11 cellular contexts compared by ENCODE assay signal in the genomic region with DNA sequence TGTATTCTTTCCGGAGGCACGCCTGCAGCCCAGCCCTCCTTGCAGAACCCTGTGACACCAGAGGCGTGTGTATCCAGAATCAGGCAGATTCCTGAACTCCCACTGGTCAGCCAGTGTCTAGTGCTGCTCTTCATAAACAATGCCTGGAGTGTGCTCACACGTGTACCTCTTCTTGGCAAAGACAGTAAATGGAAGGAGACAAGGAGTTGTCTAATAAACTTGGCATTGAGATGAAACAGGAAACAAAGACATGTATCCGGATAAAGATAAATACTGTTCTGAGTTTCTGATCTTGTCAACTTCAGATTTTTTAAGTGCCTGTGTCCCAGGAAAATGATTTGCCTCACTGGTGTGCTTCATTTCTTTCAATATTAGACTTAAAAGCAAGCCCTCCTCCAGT. TPM values are rescaled to one million over a fixed set of nuclear protein-coding genes. Genes with fewer than 3 reads are reported as not detected.
DNase-seq lines count a peak whose midpoint lies in the region; ATAC-seq and TF ChIP-seq lines count a peak whose summit lies in the region.
"Had no signal": no experiment of that assay in that cellular context is flagged by ENCODE, and none has a peak within 500 bp of the region (broad histone marks: within the 10 kb centered on the region; RNA-seq: fewer than 3 reads in every experiment).

No MANE protein-coding gene starts in this region.

- ATAC-seq in heart left ventricle (no peak), left cardiac atrium (no peak), lower lobe of right lung (no peak), GM18511 (IDR thresholded peaks at IDR 0.05; ENCODE audit: unreplicated experiment) (no peak)

- H3K18ac ChIP-seq in trophoblast cell (ENCODE audit: low read length), result no peak overlapping the region

- no peaks in the 10 kb centered on the region for H3K27me3 Mint-ChIP-seq in MCF 10A (ENCODE audit: insufficient read depth, unreplicated experiment)
- H3K27me3 Mint-ChIP-seq in type B pancreatic cell, result peaks cover 25% of the 10 kb centered on the region

- intact Hi-C loops in heart left ventricle (cut with DNase I), result loop anchor here (5.0 to 10.0 kb wide), 9 partner anchors 38 to 138 kb away; a partner anchor contains a TSS
- intact Hi-C loops in left cardiac atrium (cut with DNase I), result no loop called here
- intact Hi-C loops in MCF 10A (cut with micrococcal nuclease), result loop anchor here (2.0 kb wide), 1 partner anchor 33 kb away; no protein-coding TSS in a partner anchor
- intact Hi-C loops in lower lobe of right lung (cut with DNase I), result loop anchor here (10.0 kb wide), 1 partner anchor 71 kb away; no protein-coding TSS in a partner anchor

- H3K4me2 ChIP-seq in trophoblast cell (ENCODE audit: low read length), result no peak overlapping the region

- H3K27ac Mint-ChIP-seq in MCF 10A (ENCODE audit: low read depth, unreplicated experiment), result peak overlapping the region; percentile 66
- H3K27ac Mint-ChIP-seq in type B pancreatic cell, result peak overlapping the region; percentile 82
- H3K27ac Mint-ChIP-seq: activated naive CD8-positive, alpha-beta T cell treated with anti-CD3 and anti-CD28 coated beads, Interleukin-2, amount 10 ng/mL, durations not matched to agents 7 days and 5 days had no signal

- H3K36me3 Mint-ChIP-seq in MCF 10A (ENCODE audit: insufficient read depth, unreplicated experiment), result peaks cover 4% of the 10 kb centered on the region
- no peaks in the 10 kb centered on the region for H3K36me3 Mint-ChIP-seq in type B pancreatic cell
- H3K36me3 Mint-ChIP-seq: activated naive CD8-positive, alpha-beta T cell treated with anti-CD3 and anti-CD28 coated beads, Interleukin-2, amount 10 ng/mL, durations not matched to agents 7 days and 5 days had no signal

- DNase-seq in heart left ventricle (peak in 1 of 5 donors; percentile 41), left cardiac atrium (no peak), MCF 10A (ENCODE audit: unreplicated experiment) (peak; percentile 83), lower lobe of right lung (no peak), type B pancreatic cell (ENCODE audit: extremely low spot score, unreplicated experiment) (no peak), trophoblast cell (no peak)
- no peak for DNase-seq in activated CD4-positive, alpha-beta T cell treated with anti-CD3 and anti-CD28 coated beads for 1 hour
- DNase-seq: activated naive CD8-positive, alpha-beta T cell treated with anti-CD3 and anti-CD28 coated beads, Interleukin-2, amount 10 ng/mL, durations not matched to agents 7 days and 5 days; COR-L47 had no signal

- TF ChIP-seq CTCF in heart left ventricle (IDR thresholded peaks at IDR 0.05) (no peak), MCF 10A (IDR thresholded peaks at IDR 0.05; ENCODE audit: unreplicated experiment) (no peak), lower lobe of right lung (IDR thresholded peaks at IDR 0.05) (no peak), type B pancreatic cell (conservative IDR thresholded peaks at IDR 0.05) (no peak)

- POLR2A ChIA-PET in MCF 10A (lab: Yijun Ruan, JAX), result interaction anchor here (0.9 to 8.7 kb wide), 10 partner anchors 7 to 70 kb away, joined by 3 to 89 read pairs (median 18); no protein-coding TSS in a partner anchor

- BruUV-seq in MCF 10A (replicated peaks; lab: Mats Ljungman, UMichigan), result no TSS peak

- no peak overlapping the region for H2BK5ac ChIP-seq in trophoblast cell (ENCODE audit: low read depth, low read length, poor library complexity)

- H2BK12ac ChIP-seq in trophoblast cell (ENCODE audit: low read length), result no peak overlapping the region

- no peak overlapping the region for H2AFZ ChIP-seq in trophoblast cell (ENCODE audit: insufficient read depth, low read length, poor library complexity)

- H2BK120ac ChIP-seq in trophoblast cell (ENCODE audit: insufficient read depth, low read length, poor library complexity), result no peak overlapping the region

- no peak overlapping the region for H3K14ac ChIP-seq in trophoblast cell (ENCODE audit: low read length)

- H3K9ac ChIP-seq in trophoblast cell (ENCODE audit: low read length), result no peak overlapping the region

- H3K4me3 ChIP-seq in heart left ventricle, result peak overlapping the region in 10 of 12 donors; percentile 69 to 96 (median 90)
- peak overlapping the region; percentile 82 for H3K4me3 ChIP-seq in lower lobe of right lung
- no peak overlapping the region for H3K4me3 ChIP-seq in trophoblast cell (ENCODE audit: low read depth, low read length)

- H4K12ac ChIP-seq in trophoblast cell (ENCODE audit: low read depth, low read length), result no peak overlapping the region

- no peak overlapping the region for H4K91ac ChIP-seq in trophoblast cell (ENCODE audit: low read depth, low read length)

- H3K27ac ChIP-seq in heart left ventricle (peak overlapping the region in 10 of 12 donors; percentile 72 to 94 (median 82)), lower lobe of right lung (peak overlapping the region; percentile 92), trophoblast cell (ENCODE audit: low read depth, low read length) (no peak overlapping the region)
- H3K27ac ChIP-seq: SJSA1 had no signal

- H4K8ac ChIP-seq in trophoblast cell (ENCODE audit: low read depth, low read length), result no peak overlapping the region

- H3K79me1 ChIP-seq in trophoblast cell (ENCODE audit: low read length), result peaks cover 10% of the 10 kb centered on the region

- H3K27me3 ChIP-seq in heart left ventricle (no peaks in the 10 kb centered on the region), lower lobe of right lung (ENCODE audit: low read depth) (no peaks in the 10 kb centered on the region), trophoblast cell (ENCODE audit: insufficient read depth, low read length) (peaks cover 2% of the 10 kb centered on the region)
- H3K27me3 ChIP-seq: SJSA1 had no signal

- peaks cover 11 to 74% (median 45%) of the 10 kb centered on the region in 12 donors for H3K4me1 ChIP-seq in heart left ventricle
- peaks cover 59% of the 10 kb centered on the region for H3K4me1 ChIP-seq in lower lobe of right lung
- H3K4me1 ChIP-seq in trophoblast cell (ENCODE audit: control insufficient read depth in 1 of 2, insufficient read depth in 2 of 2, low read length in 2 of 2), result peaks cover 19 to 20% of the 10 kb centered on the region in 2 experiments

- H3K4me1 Mint-ChIP-seq in MCF 10A (ENCODE audit: insufficient read depth, unreplicated experiment), result peaks cover 40% of the 10 kb centered on the region
- H3K4me1 Mint-ChIP-seq in type B pancreatic cell (ENCODE audit: unreplicated experiment), result peaks cover 23% of the 10 kb centered on the region

- no peak overlapping the region for H2AK5ac ChIP-seq in trophoblast cell (ENCODE audit: low read length)

- H3K9me3 ChIP-seq in heart left ventricle, result no peaks in the 10 kb centered on the region
- no peaks in the 10 kb centered on the region for H3K9me3 ChIP-seq in lower lobe of right lung
- H3K9me3 ChIP-seq in trophoblast cell (ENCODE audit: insufficient read depth, low read depth, low read length), result no peaks in the 10 kb centered on the region
- H3K9me3 ChIP-seq: SJSA1 had no signal

- CTCF ChIA-PET in MCF 10A (lab: Yijun Ruan, JAX), result interaction anchor here (0.6 kb wide), 1 partner anchor 1231 kb away, joined by 3 read pairs; no protein-coding TSS in a partner anchor

- no peaks in the 10 kb centered on the region for H3K36me3 ChIP-seq in heart left ventricle
- H3K36me3 ChIP-seq in lower lobe of right lung, result no peaks in the 10 kb centered on the region
- no peaks in the 10 kb centered on the region for H3K36me3 ChIP-seq in trophoblast cell (ENCODE audit: control insufficient read depth in 1 of 2, insufficient read depth in 2 of 2, low read length in 2 of 2)

- no peaks in the 10 kb centered on the region for H3K9me3 Mint-ChIP-seq in MCF 10A (ENCODE audit: unreplicated experiment)
- H3K9me3 Mint-ChIP-seq in type B pancreatic cell, result no peaks in the 10 kb centered on the region
- H3K9me3 Mint-ChIP-seq: activated naive CD8-positive, alpha-beta T cell treated with anti-CD3 and anti-CD28 coated beads, Interleukin-2, amount 10 ng/mL, durations not matched to agents 7 days and 5 days had no signal

- TF ChIP-seq POLR2A in heart left ventricle (IDR thresholded peaks at IDR 0.05), result no peak

- no peak overlapping the region for H3K4ac ChIP-seq in trophoblast cell (ENCODE audit: low read depth, low read length)

- WGBS in heart left ventricle, 4 donors, result 26 to 45% (median 27%) methylated on average over 5 of the region's 5 CpGs
- WGBS in trophoblast cell (ENCODE audit: extremely low coverage, insufficient coverage, insufficient read length), result no CpG with 5 or more reads among the region's 5 CpGs

- peak overlapping the region; percentile 88 for H3K4me3 Mint-ChIP-seq in MCF 10A (ENCODE audit: unreplicated experiment)
- H3K4me3 Mint-ChIP-seq in type B pancreatic cell, result peak overlapping the region; percentile 87

- no peak overlapping the region for H3K23ac ChIP-seq in trophoblast cell (ENCODE audit: low read length)

- peaks cover 4% of the 10 kb centered on the region for H3K79me2 ChIP-seq in trophoblast cell (ENCODE audit: control insufficient read depth, insufficient read depth, low read length, poor library complexity)

RNA-seq across cellular contexts. Expression of a gene that starts 1.7 kb away (rescaled TPM):
- total RNA-seq in heart left ventricle (100 to 1,000 TPM in 2 of 9 donors, 10 to 100 TPM in 7; 66.5 to 171 (median 91.6) TPM), left cardiac atrium (10 to 100 TPM; 59.6 to 95.7 TPM), MCF 10A (2022) (126 and 157 TPM in 2 replicates), lower lobe of right lung (102 TPM), type B pancreatic cell (ENCODE audit: low replicate concordance) (23.8 and 39.1 TPM in 2 replicates)
- 100 to 1,000 TPM in 1 of 2 donors, 10 to 100 TPM in 1; 23.0 to 157 TPM for polyA plus RNA-seq in heart left ventricle
- polyA plus RNA-seq in trophoblast cell (2013), result 14.3 and 15.4 TPM in 2 replicates

RNA-seq across cellular contexts. Expression of a gene that starts 38.9 kb away (rescaled TPM):
- 1 to 10 TPM in 3 of 9 donors, under 1 TPM in 6; 0.27 to 2.0 (median 0.69) TPM for total RNA-seq in heart left ventricle
- polyA plus RNA-seq in heart left ventricle, result under 1 TPM; 0.35 to 0.88 TPM
- 1 to 10 TPM in 1 of 2 donors, under 1 TPM in 1; 0.71 to 1.6 TPM for total RNA-seq in left cardiac atrium
- total RNA-seq in MCF 10A (2022), result 5.3 and 5.8 TPM in 2 replicates
- total RNA-seq in lower lobe of right lung, result 6.6 TPM
- total RNA-seq in type B pancreatic cell (ENCODE audit: low replicate concordance), result 0.85 and 1.5 TPM in 2 replicates
- 0.25 and 0.26 TPM in 2 replicates for polyA plus RNA-seq in trophoblast cell (2013)

Comparison
In these comparisons a context has a peak if more than half of its experiments do, and no peak if none do; other contexts are left out.
1. intact Hi-C loops: an anchor here in heart left ventricle (5.0 to 10.0 kb wide), MCF 10A (2.0 kb wide) and lower lobe of right lung (10.0 kb wide); none called in left cardiac atrium.